9 cellular contexts compared by ENCODE assay signal in genomic region chr17:39027037-39027436, GRCh38. TPM values are rescaled to one million over a fixed set of nuclear protein-coding genes. Genes with fewer than 3 reads are reported as not detected.
DNase-seq lines count a peak whose midpoint lies in the region; FAIRE-seq and TF ChIP-seq lines count a peak whose summit lies in the region.
"Had no signal": no experiment of that assay in that cellular context is flagged by ENCODE, and none has a peak within 500 bp of the region (broad histone marks: within the 10 kb centered on the region; RNA-seq: fewer than 3 reads in every experiment).

No MANE protein-coding gene starts in this region.

- H3K9me3 ChIP-seq in endothelial cell of umbilical vein (replicated peaks; ENCODE audit: control insufficient read depth, insufficient read depth, low read length): no peaks in the 10 kb centered on the region
- H3K9me3 ChIP-seq in muscle layer of duodenum (ENCODE audit: control insufficient read depth in 1 of 2, low read length in 2 of 2): no peaks in the 10 kb centered on the region

- no peak for TF ChIP-seq CTCF in endothelial cell of umbilical vein (IDR thresholded peaks at IDR 0.05; ENCODE audit: extremely low read depth in 1 of 2, insufficient read depth in 1 of 2, low read depth in 1 of 2, low read length in 2 of 2)

- no peaks in the 10 kb centered on the region for H3K4me1 Mint-ChIP-seq in activated CD4-positive, alpha-beta memory T cell treated with anti-CD3 and anti-CD28 coated beads for 36 hours (ENCODE audit: low read depth)
- no peaks in the 10 kb centered on the region for H3K4me1 Mint-ChIP-seq in activated CD4-positive, alpha-beta memory T cell treated with anti-CD3 and anti-CD28 coated beads, Interleukin-2, amount 10 ng/mL, durations not matched to agents 7 days and 5 days

- no peaks in the 10 kb centered on the region for H3K79me2 ChIP-seq in endothelial cell of umbilical vein (ENCODE audit: control insufficient read depth, insufficient read depth, low read length)

- no peak overlapping the region for H2AFZ ChIP-seq in endothelial cell of umbilical vein (ENCODE audit: low read depth, low read length)

- peak overlapping the region; percentile 16 for H3K4me3 Mint-ChIP-seq in activated CD4-positive, alpha-beta memory T cell treated with anti-CD3 and anti-CD28 coated beads for 36 hours
- H3K4me3 Mint-ChIP-seq in activated CD4-positive, alpha-beta memory T cell treated with anti-CD3 and anti-CD28 coated beads, Interleukin-2, amount 10 ng/mL, durations not matched to agents 7 days and 5 days: no peak overlapping the region

- no peak overlapping the region for H3K4me3 ChIP-seq in endothelial cell of umbilical vein (replicated peaks in 1 of 3; ENCODE audit: insufficient read depth in 1 of 3, low read depth in 1 of 3, low read length in 3 of 3)
- H3K4me3 ChIP-seq in muscle layer of duodenum (ENCODE audit: low read depth in 1 of 2, low read length in 2 of 2): peak overlapping the region; percentile 52 to 62

- intact Hi-C loops in activated CD4-positive, alpha-beta memory T cell treated with anti-CD3 and anti-CD28 coated beads for 36 hours (cut with micrococcal nuclease): no loop called here
- intact Hi-C loops in endothelial cell of umbilical vein (cut with micrococcal nuclease): no loop called here

- dilution Hi-C loops in endothelial cell of umbilical vein (cut with MboI; ENCODE audit: extremely low pct_ligation_motif_present, low sequenced_read_pairs): no loop called here

- no peak overlapping the region for H3K4me2 ChIP-seq in endothelial cell of umbilical vein (ENCODE audit: insufficient read depth, low read length)

- no TSS peak for BruUV-seq in endothelial cell of umbilical vein (replicated peaks; lab: Mats Ljungman, UMichigan)

- no peaks in the 10 kb centered on the region for H3K9me1 ChIP-seq in endothelial cell of umbilical vein (replicated peaks; ENCODE audit: control insufficient read depth, extremely low read depth, insufficient read depth, low read length)

- TF ChIP-seq POLR2A in endothelial cell of umbilical vein (IDR thresholded peaks at IDR 0.05; ENCODE audit: low read depth, low read length): no peak

- no peak overlapping the region for H3K27ac Mint-ChIP-seq in activated CD4-positive, alpha-beta memory T cell treated with anti-CD3 and anti-CD28 coated beads for 36 hours
- H3K27ac Mint-ChIP-seq in activated CD4-positive, alpha-beta memory T cell treated with anti-CD3 and anti-CD28 coated beads, Interleukin-2, amount 10 ng/mL, durations not matched to agents 7 days and 5 days: no peak overlapping the region

- H3K4me1 ChIP-seq in endothelial cell of umbilical vein (ENCODE audit: control insufficient read depth, extremely low read depth, insufficient read depth, low read length): no peaks in the 10 kb centered on the region
- H3K4me1 ChIP-seq in muscle layer of duodenum (ENCODE audit: control insufficient read depth in 1 of 2, insufficient read depth in 2 of 2, low read length in 2 of 2): peaks cover 0 to 11% of the 10 kb centered on the region in 2 donors

- peaks cover 9% of the 10 kb centered on the region for H3K27me3 Mint-ChIP-seq in activated CD4-positive, alpha-beta memory T cell treated with anti-CD3 and anti-CD28 coated beads for 36 hours
- peaks cover 19% of the 10 kb centered on the region for H3K27me3 Mint-ChIP-seq in activated CD4-positive, alpha-beta memory T cell treated with anti-CD3 and anti-CD28 coated beads, Interleukin-2, amount 10 ng/mL, durations not matched to agents 7 days and 5 days

- FAIRE-seq in endothelial cell of umbilical vein (lab: Jason Lieb, UNC): no peak
- no peak for FAIRE-seq in urothelium cell line (lab: Jason Lieb, UNC)
- FAIRE-seq: G401.6 had no signal

- H3K9me3 Mint-ChIP-seq in activated CD4-positive, alpha-beta memory T cell treated with anti-CD3 and anti-CD28 coated beads for 36 hours: no peaks in the 10 kb centered on the region
- H3K9me3 Mint-ChIP-seq in activated CD4-positive, alpha-beta memory T cell treated with anti-CD3 and anti-CD28 coated beads, Interleukin-2, amount 10 ng/mL, durations not matched to agents 7 days and 5 days: no peaks in the 10 kb centered on the region

- H3K36me3 ChIP-seq in endothelial cell of umbilical vein (ENCODE audit: control insufficient read depth in 2 of 2, extremely low read depth in 1 of 2, insufficient read depth in 2 of 2, low read length in 2 of 2) (no peaks in the 10 kb centered on the region), muscle layer of duodenum (ENCODE audit: control insufficient read depth in 1 of 2, insufficient read depth in 2 of 2, low read length in 2 of 2) (no peaks in the 10 kb centered on the region)

- H3K27me3 ChIP-seq in endothelial cell of umbilical vein (ENCODE audit: control insufficient read depth in 2 of 2, insufficient read depth in 2 of 2, low read length in 2 of 2) (peaks cover 24% of the 10 kb centered on the region in 2 experiments), muscle layer of duodenum (ENCODE audit: low read depth, low read length) (peaks cover 4% of the 10 kb centered on the region)

- DNase-seq in activated CD4-positive, alpha-beta memory T cell treated with anti-CD3 and anti-CD28 coated beads for 36 hours: peak; percentile 26
- no peak for DNase-seq in activated CD4-positive, alpha-beta memory T cell treated with anti-CD3 and anti-CD28 coated beads, Interleukin-2, amount 10 ng/mL, durations not matched to agents 7 days and 5 days
- DNase-seq in endothelial cell of umbilical vein (ENCODE audit: low read depth, low spot score) (no peak), urothelium cell line (ENCODE audit: low spot score) (peak; percentile 73), Kasumi-1 (lab: John Stamatoyannopoulos, UW) (no peak), T-helper 1 cell (no peak)

- CTCF ChIA-PET in activated CD4-positive, alpha-beta memory T cell treated with anti-CD3 and anti-CD28 coated beads for 36 hours (lab: Charles Lee): no interaction called here
- CTCF ChIA-PET in activated CD4-positive, alpha-beta memory T cell treated with anti-CD3 and anti-CD28 coated beads, Interleukin-2, amount 10 ng/mL, durations not matched to agents 7 days and 5 days (lab: Charles Lee): no interaction called here
- CTCF ChIA-PET in endothelial cell of umbilical vein (lab: Charles Lee): no interaction called here

- POLR2A ChIA-PET in activated CD4-positive, alpha-beta memory T cell treated with anti-CD3 and anti-CD28 coated beads for 36 hours (lab: Charles Lee): no interaction called here
- POLR2A ChIA-PET in activated CD4-positive, alpha-beta memory T cell treated with anti-CD3 and anti-CD28 coated beads, Interleukin-2, amount 10 ng/mL, durations not matched to agents 7 days and 5 days (lab: Charles Lee): no interaction called here
- POLR2A ChIA-PET in endothelial cell of umbilical vein (lab: Charles Lee): no interaction called here

- H4K20me1 ChIP-seq in endothelial cell of umbilical vein (replicated peaks; ENCODE audit: control insufficient read depth, extremely low read depth, insufficient read depth, low read length): no peaks in the 10 kb centered on the region

- no peaks in the 10 kb centered on the region for H3K36me3 Mint-ChIP-seq in activated CD4-positive, alpha-beta memory T cell treated with anti-CD3 and anti-CD28 coated beads for 36 hours
- no peaks in the 10 kb centered on the region for H3K36me3 Mint-ChIP-seq in activated CD4-positive, alpha-beta memory T cell treated with anti-CD3 and anti-CD28 coated beads, Interleukin-2, amount 10 ng/mL, durations not matched to agents 7 days and 5 days (ENCODE audit: low read depth)

- no peak overlapping the region for H3K9ac ChIP-seq in endothelial cell of umbilical vein (replicated peaks; ENCODE audit: extremely low read depth, insufficient read depth, low read length)

- H3K27ac ChIP-seq in endothelial cell of umbilical vein (ENCODE audit: insufficient read depth, low read depth, low read length) (no peak overlapping the region), muscle layer of duodenum (ENCODE audit: low read length) (no peak overlapping the region)

TF ChIP-seq in PFSK-1, 5 proteins besides CTCF, POLR2A, EP300 and RAD21:
- TF ChIP-seq FOXP2 (optimal IDR thresholded peaks at IDR 0.05; ENCODE audit: borderline replicate concordance, extremely low read depth, extremely low read length, insufficient read depth) (peak; percentile 30), SIN3A (IDR thresholded peaks at IDR 0.05; ENCODE audit: borderline replicate concordance, insufficient read depth, low read length) (no peak)

TF ChIP-seq in endothelial cell of umbilical vein, 7 proteins besides CTCF, POLR2A, EP300 and RAD21:
- TF ChIP-seq JUN (IDR thresholded peaks at IDR 0.05; ENCODE audit: borderline replicate concordance, insufficient read depth, insufficient read length, low read depth): no peak
- no peak for TF ChIP-seq MAX (IDR thresholded peaks at IDR 0.05; ENCODE audit: insufficient read depth, insufficient read length)
- no peak for TF ChIP-seq FOS (IDR thresholded peaks at IDR 0.05; ENCODE audit: borderline replicate concordance, insufficient read depth, low read length)
- TF ChIP-seq POLR2AphosphoS5 (IDR thresholded peaks at IDR 0.05; ENCODE audit: insufficient read depth, low read depth, low read length): no peak
- no peak for TF ChIP-seq MYC (IDR thresholded peaks at IDR 0.05; ENCODE audit: low read depth, low read length)
- peak; percentile 57 for TF ChIP-seq EZH2 (IDR thresholded peaks at IDR 0.05; ENCODE audit: borderline replicate concordance, low read depth, low read length, severe bottlenecking)

RNA-seq across cellular contexts. Expression of gene FBXO47, which starts 59.8 kb away (rescaled TPM):
- not detected for total RNA-seq in activated CD4-positive, alpha-beta memory T cell treated with anti-CD3 and anti-CD28 coated beads for 36 hours
- total RNA-seq in activated CD4-positive, alpha-beta memory T cell treated with anti-CD3 and anti-CD28 coated beads, Interleukin-2, amount 10 ng/mL, durations not matched to agents 7 days and 5 days: not detected
- not detected for polyA plus RNA-seq in PFSK-1 (2012; ENCODE audit: insufficient read length, low read depth)
- not detected in 2 replicates for total RNA-seq in endothelial cell of umbilical vein
- not detected in 2 replicates for polyA plus RNA-seq in endothelial cell of umbilical vein
- not detected in 2 replicates for polyA plus RNA-seq in endothelial cell of umbilical vein (2011; cell fraction: cytosol; rRNA removed)
- polyA plus RNA-seq in endothelial cell of umbilical vein (2011; cell fraction: nucleus; rRNA removed): not detected in 2 replicates
- not detected in 2 replicates for polyA plus RNA-seq in endothelial cell of umbilical vein (2012)
- polyA minus RNA-seq in endothelial cell of umbilical vein: not detected in 2 replicates
- polyA minus RNA-seq in endothelial cell of umbilical vein (2011; cell fraction: cytosol; rRNA and poly(A)+ RNA removed): not detected
- not detected in 2 replicates for polyA minus RNA-seq in endothelial cell of umbilical vein (2011; cell fraction: nucleus; rRNA and poly(A)+ RNA removed)

Comparison
In these comparisons a context has a peak if more than half of its experiments do, and no peak if none do; other contexts are left out.
1. DNase-seq: peak in activated CD4-positive, alpha-beta memory T cell treated with anti-CD3 and anti-CD28 coated beads for 36 hours (single experiment) and urothelium cell line (single experiment); none in activated CD4-positive, alpha-beta memory T cell treated with anti-CD3 and anti-CD28 coated beads, Interleukin-2, amount 10 ng/mL, durations not matched to agents 7 days and 5 days (single experiment), endothelial cell of umbilical vein (single experiment), Kasumi-1 (0 of 2) and T-helper 1 cell (0 of 5).
2. H3K4me3 ChIP-seq: peak in muscle layer of duodenum (2 of 2); none in endothelial cell of umbilical vein (0 of 3).